8 cellular contexts compared by ENCODE assay signal in genomic region chr19:55476100-55476775, GRCh38. TPM values are rescaled to one million over a fixed set of nuclear protein-coding genes. Genes with fewer than 3 reads are reported as not detected.
DNase-seq lines count a peak whose midpoint lies in the region; ATAC-seq and TF ChIP-seq lines count a peak whose summit lies in the region.

ZNF628 (plus strand) TSS chr19:55476617; CDS start chr19:55479911, 3,294 bp downstream.

- no peak for TF ChIP-seq CTCF in AG10803 (conservative IDR thresholded peaks at IDR 0.05; ENCODE audit: low read length)

- ATAC-seq in GM19043 (IDR thresholded peaks at IDR 0.05; ENCODE audit: low read depth, unreplicated experiment) (peak; percentile 84), HG03378 (IDR thresholded peaks at IDR 0.05; ENCODE audit: unreplicated experiment) (peak; percentile 74)

- DNase-seq in AG10803 (ENCODE audit: low read depth) (peak; percentile 97), NCI-H446 treated with DMSO at 0.1 percent for 48 hours (lab: John Stamatoyannopoulos, UW) (peak; percentile 97), cerebellum (ENCODE audit: low spot score) (peak; percentile 99), kidney glomerular epithelial cell (lab: John Stamatoyannopoulos, UW) (peak; percentile 89)
- DNase-seq in activated CD4-positive, alpha-beta T cell treated with anti-CD3 and anti-CD28 coated beads for 1 hour = peak; percentile 95
- peak; percentile 97 to 99 for DNase-seq in stimulated activated CD4-positive, alpha-beta T cell treated with anti-CD3 and anti-CD28 coated beads, Interleukin-15, amount 100 ng/mL, for 48 hours (ENCODE audit: low read depth in 2 of 2)

- peak within 1 kb of the TSS; percentile 66 for H3K4me3 ChIP-seq in AG10803 (ENCODE audit: low read length)

RNA-seq across cellular contexts. Expression of gene ZNF628, which starts in this region (rescaled TPM):
- 0.91 TPM for total RNA-seq in cerebellum

Comparison
In these comparisons a context has a peak if more than half of its experiments do, and no peak if none do; other contexts are left out.
1. Peak in every context shown above with its lines: DNase-seq, ATAC-seq and H3K4me3 ChIP-seq.
2. Peak in DNase-seq in cerebellum; RNA of the gene not detected or under 1 TPM.